ENCODE assay signal across 1 cellular context in genomic region chr19:3190921-3191805, GRCh38.
TF ChIP-seq lines count a peak whose summit lies in the region.

No MANE protein-coding gene starts in this region.

TF ChIP-seq in K562, 482 proteins besides CTCF, POLR2A, EP300 and RAD21:
- TF ChIP-seq CREB1 (IDR thresholded peaks at IDR 0.05) = no peak
- no peak for TF ChIP-seq CREB1 (CRISPR knock-in tag; IDR thresholded peaks at IDR 0.05)
- no peak for TF ChIP-seq KLF13 (tag; IDR thresholded peaks at IDR 0.05; ENCODE audit: borderline replicate concordance, low read depth)
- no peak for TF ChIP-seq ELF1 (tag; IDR thresholded peaks at IDR 0.05)
- no peak for TF ChIP-seq MAX (CRISPR knock-in tag; IDR thresholded peaks at IDR 0.05)
- no peak for TF ChIP-seq POLR2AphosphoS5 (IDR thresholded peaks at IDR 0.05; ENCODE audit: control insufficient read depth, insufficient read depth, low read depth, low read length)
- no peak for TF ChIP-seq RNF2 (IDR thresholded peaks at IDR 0.05)
- TF ChIP-seq ZNF282 (CRISPR knock-in tag; IDR thresholded peaks at IDR 0.05) = no peak
- peak; percentile 43; the same call in 1 of the 2 replicates for TF ChIP-seq POLR2G (IDR thresholded peaks at IDR 0.05; ENCODE audit: low read depth, low read length)
- TF ChIP-seq NFIC (IDR thresholded peaks at IDR 0.05) = peak; percentile 49; the same call in 1 of the 2 replicates
- TF ChIP-seq SAFB2 (IDR thresholded peaks at IDR 0.05; ENCODE audit: borderline replicate concordance, low read depth, low read length, severe bottlenecking) = no peak
- no peak for TF ChIP-seq ZC3H8 (IDR thresholded peaks at IDR 0.05)
- no peak for TF ChIP-seq MIER1 (IDR thresholded peaks at IDR 0.05; ENCODE audit: low read depth)
- TF ChIP-seq CHD4 (IDR thresholded peaks at IDR 0.05; ENCODE audit: insufficient read depth, insufficient replicate concordance, low read depth, low read length, poor library complexity, severe bottlenecking) = no peak
- TF ChIP-seq PCBP1 (IDR thresholded peaks at IDR 0.05; ENCODE audit: low read depth, low read length, poor library complexity, severe bottlenecking) = no peak
- peak; percentile 37; the same call in 1 of the 2 replicates for TF ChIP-seq RBFOX2 (IDR thresholded peaks at IDR 0.05; ENCODE audit: low read depth, low read length)
- no peak for TF ChIP-seq GTF2E2 (tag; IDR thresholded peaks at IDR 0.05)
- no peak for TF ChIP-seq E2F6 (IDR thresholded peaks at IDR 0.05; ENCODE audit: borderline replicate concordance in 1 of 2, extremely low read depth in 1 of 2, insufficient read depth in 1 of 2, insufficient read length in 1 of 2, low read depth in 1 of 2, low read length in 1 of 2, poor library complexity in 1 of 2, severe bottlenecking in 1 of 2)
- no peak for TF ChIP-seq ZNF143 (CRISPR knock-in tag; IDR thresholded peaks at IDR 0.05)
- TF ChIP-seq ZBTB33 (CRISPR knock-in tag; IDR thresholded peaks at IDR 0.05) = peak; percentile 94
